In the genomic region with DNA sequence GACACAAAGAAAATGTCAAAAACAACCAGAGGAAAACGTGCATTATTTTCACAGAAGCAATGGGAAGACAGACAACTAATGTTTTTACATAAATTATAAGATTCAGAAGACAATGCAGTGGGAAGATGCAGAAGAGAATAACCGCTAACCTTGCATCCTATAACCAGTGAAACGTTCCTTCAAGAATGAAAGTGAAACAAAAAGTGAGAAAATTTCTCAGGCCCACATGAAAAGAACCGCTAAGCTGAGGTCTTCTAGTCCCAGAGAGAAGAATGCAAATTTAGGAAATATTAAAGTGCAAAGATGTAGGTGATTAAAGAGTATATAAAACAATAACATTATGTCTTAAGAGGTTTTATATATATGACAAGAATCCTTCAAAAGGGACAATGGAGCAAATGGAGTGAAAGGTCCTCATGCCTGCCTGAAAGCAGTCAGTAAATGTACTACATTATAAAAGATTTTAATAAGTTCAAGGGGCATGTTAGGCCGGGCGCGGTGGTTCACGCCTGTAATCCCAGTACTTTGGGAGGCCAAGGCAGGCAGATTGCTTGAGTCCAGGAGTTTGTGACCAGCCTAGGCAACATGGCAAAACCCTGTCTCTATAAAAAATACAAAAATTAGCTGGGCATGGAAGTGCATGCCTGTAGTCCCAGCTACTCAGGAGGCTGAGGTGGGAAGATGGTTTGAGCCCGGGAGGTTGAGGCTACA, we compare ENCODE assay signal across 16 cellular contexts. TPM values are rescaled to one million over a fixed set of nuclear protein-coding genes. Genes with fewer than 3 reads are reported as not detected.
A peak's percentile ranks its signal among the peaks of the same experiment; 100 is the strongest.
DNase-seq lines count a peak whose midpoint lies in the region; ATAC-seq, FAIRE-seq and TF ChIP-seq lines count a peak whose summit lies in the region.
"Had no signal": no experiment of that assay in that cellular context is flagged by ENCODE, and none has a peak within 500 bp of the region (broad histone marks: within the 10 kb centered on the region; RNA-seq: fewer than 3 reads in every experiment).

No MANE protein-coding gene starts in this region.

- peak overlapping the region; percentile 15 for H3K27ac Mint-ChIP-seq in activated naive CD4-positive, alpha-beta T cell treated with anti-CD3 and anti-CD28 coated beads, Interleukin-2, amount 50 U/mL, for 24 hours
- H3K27ac Mint-ChIP-seq in activated T-helper 1 cell treated with anti-CD3 and anti-CD28 coated beads, Interleukin-12 subunit alpha, Interleukin-12 subunit beta, Interleukin-2, Interleukin-4 antibody, amounts not matched to agents 30 ng/mL and 10 ng/mL and 1 ng/mL, durations not matched to agents 14 hours and 24 hours and 36 hours = no peak overlapping the region
- peak overlapping the region; percentile 72 for H3K27ac Mint-ChIP-seq in progenitor cell of endocrine pancreas

- no peak overlapping the region for H3K27ac ChIP-seq in ascending aorta
- H3K27ac ChIP-seq: GM23248, neutrophil, sigmoid colon had no signal

- TF ChIP-seq CTCF in progenitor cell of endocrine pancreas (IDR thresholded peaks at IDR 0.05; ENCODE audit: unreplicated experiment) (no peak), ascending aorta (IDR thresholded peaks at IDR 0.05) (no peak)

- peaks cover 32% of the 10 kb centered on the region for H3K4me1 Mint-ChIP-seq in activated naive CD4-positive, alpha-beta T cell treated with anti-CD3 and anti-CD28 coated beads, Interleukin-2, amount 50 U/mL, for 24 hours
- H3K4me1 Mint-ChIP-seq in activated T-helper 1 cell treated with anti-CD3 and anti-CD28 coated beads, Interleukin-12 subunit alpha, Interleukin-12 subunit beta, Interleukin-2, Interleukin-4 antibody, amounts not matched to agents 30 ng/mL and 10 ng/mL and 1 ng/mL, durations not matched to agents 14 hours and 24 hours and 36 hours (ENCODE audit: low read depth) = peaks cover 37% of the 10 kb centered on the region
- no peaks in the 10 kb centered on the region for H3K4me1 Mint-ChIP-seq in progenitor cell of endocrine pancreas (ENCODE audit: low read depth)

- H3K27me3 Mint-ChIP-seq in activated naive CD4-positive, alpha-beta T cell treated with anti-CD3 and anti-CD28 coated beads, Interleukin-2, amount 50 U/mL, for 24 hours = no peaks in the 10 kb centered on the region
- H3K27me3 Mint-ChIP-seq in activated T-helper 1 cell treated with anti-CD3 and anti-CD28 coated beads, Interleukin-12 subunit alpha, Interleukin-12 subunit beta, Interleukin-2, Interleukin-4 antibody, amounts not matched to agents 30 ng/mL and 10 ng/mL and 1 ng/mL, durations not matched to agents 14 hours and 24 hours and 36 hours (ENCODE audit: insufficient read depth) = peaks cover 12% of the 10 kb centered on the region
- no peaks in the 10 kb centered on the region for H3K27me3 Mint-ChIP-seq in progenitor cell of endocrine pancreas

- H3K4me3 ChIP-seq in ascending aorta = no peak overlapping the region
- H3K4me3 ChIP-seq: GM23248, sigmoid colon had no signal

- no peaks in the 10 kb centered on the region for H3K27me3 ChIP-seq in ascending aorta
- H3K27me3 ChIP-seq: neutrophil, sigmoid colon had no signal

- ATAC-seq in HG03432 (IDR thresholded peaks at IDR 0.05; ENCODE audit: unreplicated experiment) (peak; percentile 35), GM21447 (IDR thresholded peaks at IDR 0.05; ENCODE audit: unreplicated experiment) (no peak)

- H3K4me1 ChIP-seq in ascending aorta = no peaks in the 10 kb centered on the region

- peaks cover 39 to 81% of the 10 kb centered on the region in 2 donors for H3K36me3 ChIP-seq in ascending aorta

- no peaks in the 10 kb centered on the region for H3K9me3 ChIP-seq in ascending aorta
- H3K9me3 ChIP-seq: neutrophil, sigmoid colon had no signal

- H3K9me3 Mint-ChIP-seq in activated naive CD4-positive, alpha-beta T cell treated with anti-CD3 and anti-CD28 coated beads, Interleukin-2, amount 50 U/mL, for 24 hours = no peaks in the 10 kb centered on the region
- peaks cover 9% of the 10 kb centered on the region for H3K9me3 Mint-ChIP-seq in activated T-helper 1 cell treated with anti-CD3 and anti-CD28 coated beads, Interleukin-12 subunit alpha, Interleukin-12 subunit beta, Interleukin-2, Interleukin-4 antibody, amounts not matched to agents 30 ng/mL and 10 ng/mL and 1 ng/mL, durations not matched to agents 14 hours and 24 hours and 36 hours
- no peaks in the 10 kb centered on the region for H3K9me3 Mint-ChIP-seq in progenitor cell of endocrine pancreas (ENCODE audit: low read depth)

- FAIRE-seq in urothelium cell line (lab: Jason Lieb, UNC) = no peak
- FAIRE-seq: endothelial cell of umbilical vein had no signal

- intact Hi-C loops in activated T-helper 1 cell treated with anti-CD3 and anti-CD28 coated beads, Interleukin-12 subunit alpha, Interleukin-12 subunit beta, Interleukin-2, Interleukin-4 antibody, amounts not matched to agents 30 ng/mL and 10 ng/mL and 1 ng/mL, durations not matched to agents 14 hours and 24 hours and 36 hours (cut with micrococcal nuclease) = loop anchor here (2.0 kb wide), 1 partner anchor 224 kb away; no protein-coding TSS in a partner anchor
- intact Hi-C loops in ascending aorta (cut with DNase I) = no loop called here

- H3K36me3 Mint-ChIP-seq in activated naive CD4-positive, alpha-beta T cell treated with anti-CD3 and anti-CD28 coated beads, Interleukin-2, amount 50 U/mL, for 24 hours = peaks cover 2% of the 10 kb centered on the region
- peaks cover 3% of the 10 kb centered on the region for H3K36me3 Mint-ChIP-seq in activated T-helper 1 cell treated with anti-CD3 and anti-CD28 coated beads, Interleukin-12 subunit alpha, Interleukin-12 subunit beta, Interleukin-2, Interleukin-4 antibody, amounts not matched to agents 30 ng/mL and 10 ng/mL and 1 ng/mL, durations not matched to agents 14 hours and 24 hours and 36 hours (ENCODE audit: low read depth)
- H3K36me3 Mint-ChIP-seq in progenitor cell of endocrine pancreas (ENCODE audit: insufficient read depth) = peaks cover 8% of the 10 kb centered on the region

- peak overlapping the region; percentile 40 for H3K4me3 Mint-ChIP-seq in activated naive CD4-positive, alpha-beta T cell treated with anti-CD3 and anti-CD28 coated beads, Interleukin-2, amount 50 U/mL, for 24 hours
- no peak overlapping the region for H3K4me3 Mint-ChIP-seq in activated T-helper 1 cell treated with anti-CD3 and anti-CD28 coated beads, Interleukin-12 subunit alpha, Interleukin-12 subunit beta, Interleukin-2, Interleukin-4 antibody, amounts not matched to agents 30 ng/mL and 10 ng/mL and 1 ng/mL, durations not matched to agents 14 hours and 24 hours and 36 hours
- no peak overlapping the region for H3K4me3 Mint-ChIP-seq in progenitor cell of endocrine pancreas (ENCODE audit: low read depth)

- no peak for DNase-seq in activated naive CD4-positive, alpha-beta T cell treated with Interleukin-2 at 50 U/mL for 16 hours
- DNase-seq in activated T-helper 1 cell treated with anti-CD3 and anti-CD28 coated beads, Interleukin-12 subunit alpha, Interleukin-12 subunit beta, Interleukin-2, Interleukin-4 antibody, amounts not matched to agents 30 ng/mL and 10 ng/mL and 1 ng/mL, durations not matched to agents 14 hours and 24 hours and 36 hours (ENCODE audit: low spot score) = peak; percentile 13
- DNase-seq in progenitor cell of endocrine pancreas (ENCODE audit: low spot score, unreplicated experiment) (no peak), urothelium cell line (ENCODE audit: low spot score) (no peak), ascending aorta (ENCODE audit: low spot score in 2 of 2) (no peak)
- DNase-seq: SHP77, sigmoid colon, T1000 had no signal

RNA-seq across cellular contexts. Expression of gene DDC, which starts 43.1 kb away (rescaled TPM):
- not detected in 2 replicates for total RNA-seq in activated T-helper 1 cell treated with anti-CD3 and anti-CD28 coated beads, Interleukin-12 subunit alpha, Interleukin-12 subunit beta, Interleukin-2, Interleukin-4 antibody, amounts not matched to agents 30 ng/mL and 10 ng/mL and 1 ng/mL, durations not matched to agents 14 hours and 24 hours and 36 hours
- 37.3 and 44.6 TPM in 2 replicates for total RNA-seq in progenitor cell of endocrine pancreas
- total RNA-seq in ascending aorta = not detected
- total RNA-seq: chondrocyte, endothelial cell of umbilical vein, GM23248, ureter had no signal

Comparison
In these comparisons a context has a peak if more than half of its experiments do, and no peak if none do; other contexts are left out.
1. RNA of gene DDC, which starts 43.1 kb away (total RNA-seq): 37.3 to 44.6 TPM in progenitor cell of endocrine pancreas; not detected in ascending aorta (single experiment) and not detected in activated T-helper 1 cell treated with anti-CD3 and anti-CD28 coated beads, Interleukin-12 subunit alpha, Interleukin-12 subunit beta, Interleukin-2, Interleukin-4 antibody, amounts not matched to agents 30 ng/mL and 10 ng/mL and 1 ng/mL, durations not matched to agents 14 hours and 24 hours and 36 hours; every median in the first group is over 10 times any median in the second.